ENCODE assay signal across 1 cellular context in genomic region chr12:49091836-49092085, GRCh38.
TF ChIP-seq lines count a peak whose summit lies in the region.

No MANE protein-coding gene starts in this region.

TF ChIP-seq in endothelial cell of umbilical vein, 7 proteins besides CTCF, POLR2A, EP300 and RAD21:
- TF ChIP-seq POLR2AphosphoS5 (IDR thresholded peaks at IDR 0.05; ENCODE audit: insufficient read depth, low read depth, low read length) (no peak), GATA2 (IDR thresholded peaks at IDR 0.05; ENCODE audit: insufficient read depth, insufficient read length, low read depth, low read length) (no peak), FOS (IDR thresholded peaks at IDR 0.05; ENCODE audit: borderline replicate concordance, insufficient read depth, low read length) (peak; percentile 37)
TF ChIP-seq in endothelial cell of umbilical vein: peak in this region for 1.
